ENCODE assay signal across 11 cellular contexts in genomic region chr19:47253467-47253881, GRCh38. TPM values are rescaled to one million over a fixed set of nuclear protein-coding genes. Genes with fewer than 3 reads are reported as not detected.
DNase-seq lines count a peak whose midpoint lies in the region; ATAC-seq and TF ChIP-seq lines count a peak whose summit lies in the region.
"Had no signal": no experiment of that assay in that cellular context is flagged by ENCODE, and none has a peak within 500 bp of the region (broad histone marks: within the 10 kb centered on the region; RNA-seq: fewer than 3 reads in every experiment).

No MANE protein-coding gene starts in this region.

- DNase-seq in H4 (ENCODE audit: low spot score), result peak; percentile 85
- peak; percentile 80 to 99 for DNase-seq in PC-9
- DNase-seq in choroid plexus epithelial cell (ENCODE audit: low read depth), result peak; percentile 89
- no peak for DNase-seq in osteocyte (ENCODE audit: extremely low spot score, unreplicated experiment)
- no peak for DNase-seq in CD8-positive, alpha-beta memory T cell
- no peak for DNase-seq in right cardiac atrium
- DNase-seq in activated T-helper 1 cell treated with anti-CD3 and anti-CD28 coated beads, Interleukin-12 subunit alpha, Interleukin-12 subunit beta, Interleukin-2, Interleukin-4 antibody, amounts not matched to agents 30 ng/mL and 10 ng/mL and 1 ng/mL, durations not matched to agents 14 hours and 24 hours and 36 hours (ENCODE audit: low spot score), result no peak
- DNase-seq: DMS79, head of caudate nucleus, NCI-H526 had no signal

- POLR2A ChIA-PET in PC-9 (lab: Charles Lee; ENCODE audit: unreplicated experiment), result interaction anchor here (0.5 to 0.6 kb wide), 2 partner anchors 20 to 508 kb away, joined by 3 read pairs; no protein-coding TSS in a partner anchor
- POLR2A ChIA-PET in CD8-positive, alpha-beta memory T cell (lab: Charles Lee), result interaction anchor here (1.2 kb wide), 1 partner anchor 10 kb away, joined by 3 read pairs; no protein-coding TSS in a partner anchor

- H2AFZ ChIP-seq in PC-9, result no peak overlapping the region

- H3K4me1 Mint-ChIP-seq in osteocyte (ENCODE audit: unreplicated experiment), result peaks cover 33% of the 10 kb centered on the region
- H3K4me1 Mint-ChIP-seq in CD8-positive, alpha-beta memory T cell, result peaks cover 17 to 26% (median 20%) of the 10 kb centered on the region in 3 donors
- H3K4me1 Mint-ChIP-seq in activated T-helper 1 cell treated with anti-CD3 and anti-CD28 coated beads, Interleukin-12 subunit alpha, Interleukin-12 subunit beta, Interleukin-2, Interleukin-4 antibody, amounts not matched to agents 30 ng/mL and 10 ng/mL and 1 ng/mL, durations not matched to agents 14 hours and 24 hours and 36 hours (ENCODE audit: low read depth), result peaks cover 14% of the 10 kb centered on the region

- no TSS peak for BruUV-seq in PC-9 (replicated peaks; lab: Mats Ljungman, UMichigan)

- H3K4me3 Mint-ChIP-seq in osteocyte (ENCODE audit: unreplicated experiment), result no peak overlapping the region
- H3K4me3 Mint-ChIP-seq in CD8-positive, alpha-beta memory T cell, result peak overlapping the region in 1 of 7 donors; percentile 78
- no peak overlapping the region for H3K4me3 Mint-ChIP-seq in activated T-helper 1 cell treated with anti-CD3 and anti-CD28 coated beads, Interleukin-12 subunit alpha, Interleukin-12 subunit beta, Interleukin-2, Interleukin-4 antibody, amounts not matched to agents 30 ng/mL and 10 ng/mL and 1 ng/mL, durations not matched to agents 14 hours and 24 hours and 36 hours

- H3K27me3 ChIP-seq in PC-9 (ENCODE audit: insufficient read depth, low read depth) (no peaks in the 10 kb centered on the region), right cardiac atrium (ENCODE audit: control insufficient read depth, insufficient read depth) (no peaks in the 10 kb centered on the region)
- H3K27me3 ChIP-seq in CD8-positive, alpha-beta memory T cell (ENCODE audit: insufficient read depth, low read length, poor library complexity, severe bottlenecking), result no peaks in the 10 kb centered on the region

- H3K4me3 ChIP-seq in PC-9 (no peak overlapping the region; the same call in 1 of the 2 replicates), choroid plexus epithelial cell (ENCODE audit: low read depth, low read length) (no peak overlapping the region), right cardiac atrium (ENCODE audit: low read length) (no peak overlapping the region)
- no peak overlapping the region for H3K4me3 ChIP-seq in CD8-positive, alpha-beta memory T cell (ENCODE audit: low read length)

- no peaks in the 10 kb centered on the region for H3K9me3 ChIP-seq in PC-9 (ENCODE audit: insufficient read depth, low read depth)
- H3K9me3 ChIP-seq in CD8-positive, alpha-beta memory T cell (ENCODE audit: low read length), result no peaks in the 10 kb centered on the region
- no peaks in the 10 kb centered on the region for H3K9me3 ChIP-seq in right cardiac atrium (ENCODE audit: control insufficient read depth, low read length)

- no peaks in the 10 kb centered on the region for H3K9me3 Mint-ChIP-seq in osteocyte (ENCODE audit: unreplicated experiment)
- no peaks in the 10 kb centered on the region for H3K9me3 Mint-ChIP-seq in CD8-positive, alpha-beta memory T cell
- H3K9me3 Mint-ChIP-seq in activated T-helper 1 cell treated with anti-CD3 and anti-CD28 coated beads, Interleukin-12 subunit alpha, Interleukin-12 subunit beta, Interleukin-2, Interleukin-4 antibody, amounts not matched to agents 30 ng/mL and 10 ng/mL and 1 ng/mL, durations not matched to agents 14 hours and 24 hours and 36 hours, result no peaks in the 10 kb centered on the region

- peaks cover 43% of the 10 kb centered on the region for H3K4me1 ChIP-seq in PC-9 (replicated peaks; ENCODE audit: insufficient read depth)
- peaks cover 17% of the 10 kb centered on the region for H3K4me1 ChIP-seq in CD8-positive, alpha-beta memory T cell (ENCODE audit: insufficient read depth, low read length)
- H3K4me1 ChIP-seq in right cardiac atrium (ENCODE audit: control insufficient read depth, insufficient read depth, low read length), result peaks cover 4% of the 10 kb centered on the region

- TF ChIP-seq CTCF in PC-9 (conservative IDR thresholded peaks at IDR 0.05), result no peak
- no peak for TF ChIP-seq CTCF in choroid plexus epithelial cell (conservative IDR thresholded peaks at IDR 0.05; ENCODE audit: low read depth, low read length)
- TF ChIP-seq CTCF in osteocyte (IDR thresholded peaks at IDR 0.05), result no peak

- 0 out of 2 replicates have a peak, but pooled peaks cover 1% of the 10 kb centered on the region for H4K20me1 ChIP-seq in PC-9 (ENCODE audit: insufficient read depth)

- WGBS in right cardiac atrium, result 71% methylated on average over 3 of the region's 3 CpGs

- intact Hi-C loops in PC-9 (cut with micrococcal nuclease; ENCODE audit: unreplicated experiment), result loop anchor here (1.0 kb wide), 1 partner anchor 26 kb away; no protein-coding TSS in a partner anchor
- intact Hi-C loops in right cardiac atrium (cut with DNase I), result no loop called here
- intact Hi-C loops in activated T-helper 1 cell treated with anti-CD3 and anti-CD28 coated beads, Interleukin-12 subunit alpha, Interleukin-12 subunit beta, Interleukin-2, Interleukin-4 antibody, amounts not matched to agents 30 ng/mL and 10 ng/mL and 1 ng/mL, durations not matched to agents 14 hours and 24 hours and 36 hours (cut with micrococcal nuclease), result no loop called here

- peaks cover 61% of the 10 kb centered on the region for H3F3A ChIP-seq in PC-9 (ENCODE audit: insufficient read depth, low read depth)

- H3K79me2 ChIP-seq in PC-9 (ENCODE audit: low read depth), result peaks cover 22% of the 10 kb centered on the region

- H3K27me3 Mint-ChIP-seq in osteocyte (ENCODE audit: unreplicated experiment), result no peaks in the 10 kb centered on the region
- peaks cover 0 to 1% of the 10 kb centered on the region in 2 donors for H3K27me3 Mint-ChIP-seq in CD8-positive, alpha-beta memory T cell
- H3K27me3 Mint-ChIP-seq in activated T-helper 1 cell treated with anti-CD3 and anti-CD28 coated beads, Interleukin-12 subunit alpha, Interleukin-12 subunit beta, Interleukin-2, Interleukin-4 antibody, amounts not matched to agents 30 ng/mL and 10 ng/mL and 1 ng/mL, durations not matched to agents 14 hours and 24 hours and 36 hours (ENCODE audit: insufficient read depth), result peaks cover 2% of the 10 kb centered on the region

- CTCF ChIA-PET in PC-9 (lab: Charles Lee), result interaction anchor here (0.6 to 1.1 kb wide), 4 partner anchors 9 to 488 kb away, joined by 3 to 18 read pairs (median 8); no protein-coding TSS in a partner anchor
- CTCF ChIA-PET in CD8-positive, alpha-beta memory T cell (lab: Charles Lee), result interaction anchor here (0.7 to 2.9 kb wide), 3 partner anchors 9 to 104 kb away, joined by 3 to 24 read pairs (median 3); no protein-coding TSS in a partner anchor

- ATAC-seq in right cardiac atrium, result no peak
- ATAC-seq in HG03139 (IDR thresholded peaks at IDR 0.05; ENCODE audit: unreplicated experiment), result no peak

- H3K9me2 ChIP-seq in PC-9 (ENCODE audit: insufficient read depth), result no peaks in the 10 kb centered on the region

- H3K27ac ChIP-seq in PC-9, result peak overlapping the region; percentile 97
- H3K27ac ChIP-seq in CD8-positive, alpha-beta memory T cell (ENCODE audit: low read depth, low read length), result no peak overlapping the region
- no peak overlapping the region for H3K27ac ChIP-seq in right cardiac atrium (ENCODE audit: low read length)

- H3K27ac Mint-ChIP-seq in osteocyte (ENCODE audit: unreplicated experiment), result peak overlapping the region; percentile 27
- H3K27ac Mint-ChIP-seq in CD8-positive, alpha-beta memory T cell, result peak overlapping the region in 3 of 8 donors; percentile 11 to 94 (median 32)
- H3K27ac Mint-ChIP-seq in activated T-helper 1 cell treated with anti-CD3 and anti-CD28 coated beads, Interleukin-12 subunit alpha, Interleukin-12 subunit beta, Interleukin-2, Interleukin-4 antibody, amounts not matched to agents 30 ng/mL and 10 ng/mL and 1 ng/mL, durations not matched to agents 14 hours and 24 hours and 36 hours, result no peak overlapping the region

- peaks cover 4% of the 10 kb centered on the region for H3K36me3 Mint-ChIP-seq in osteocyte (ENCODE audit: unreplicated experiment)
- H3K36me3 Mint-ChIP-seq in CD8-positive, alpha-beta memory T cell, result peaks cover 0 to 16% (median 3%) of the 10 kb centered on the region in 3 donors
- peaks cover 7% of the 10 kb centered on the region for H3K36me3 Mint-ChIP-seq in activated T-helper 1 cell treated with anti-CD3 and anti-CD28 coated beads, Interleukin-12 subunit alpha, Interleukin-12 subunit beta, Interleukin-2, Interleukin-4 antibody, amounts not matched to agents 30 ng/mL and 10 ng/mL and 1 ng/mL, durations not matched to agents 14 hours and 24 hours and 36 hours (ENCODE audit: low read depth)

- no peaks in the 10 kb centered on the region for H3K36me3 ChIP-seq in PC-9 (ENCODE audit: low read depth)
- H3K36me3 ChIP-seq in CD8-positive, alpha-beta memory T cell (ENCODE audit: insufficient read depth, low read length), result peaks cover 2% of the 10 kb centered on the region

- peak overlapping the region; percentile 66 for H3K4me2 ChIP-seq in PC-9

RNA-seq across cellular contexts. Expression of gene CCDC9, which starts 2.9 kb away (rescaled TPM):
- total RNA-seq in H4 (2014; rRNA removed; shearing (Covaris generic)), result 3.4 and 3.6 TPM in 2 replicates
- total RNA-seq in PC-9 (2021) (34.7 and 37.0 TPM in 2 replicates), osteocyte (34.6 and 35.1 TPM in 2 replicates), right cardiac atrium (10 to 100 TPM; 18.1 to 27.5 (median 22.4) TPM)
- 10 to 100 TPM; 20.4 to 23.1 TPM for total RNA-seq in CD8-positive, alpha-beta memory T cell
- 9.4 TPM for polyA plus RNA-seq in CD8-positive, alpha-beta memory T cell
- 27.8 TPM for polyA plus RNA-seq in right cardiac atrium
- 36.6 and 39.2 TPM in 2 replicates for total RNA-seq in activated T-helper 1 cell treated with anti-CD3 and anti-CD28 coated beads, Interleukin-12 subunit alpha, Interleukin-12 subunit beta, Interleukin-2, Interleukin-4 antibody, amounts not matched to agents 30 ng/mL and 10 ng/mL and 1 ng/mL, durations not matched to agents 14 hours and 24 hours and 36 hours

RNA-seq across cellular contexts. Expression of gene INAFM1, which starts 21.2 kb away (rescaled TPM):
- 5.7 and 7.2 TPM in 2 replicates for total RNA-seq in H4 (2014; rRNA removed; shearing (Covaris generic))
- total RNA-seq in PC-9 (2021) (13.5 and 21.3 TPM in 2 replicates), osteocyte (16.7 and 17.4 TPM in 2 replicates), right cardiac atrium (10 to 100 TPM; 13.3 to 16.9 (median 15.0) TPM)
- total RNA-seq in CD8-positive, alpha-beta memory T cell, result 1 to 10 TPM; 7.3 to 9.3 TPM
- 2.3 TPM for polyA plus RNA-seq in CD8-positive, alpha-beta memory T cell
- 7.0 TPM for polyA plus RNA-seq in right cardiac atrium
- 9.3 and 10.2 TPM in 2 replicates for total RNA-seq in activated T-helper 1 cell treated with anti-CD3 and anti-CD28 coated beads, Interleukin-12 subunit alpha, Interleukin-12 subunit beta, Interleukin-2, Interleukin-4 antibody, amounts not matched to agents 30 ng/mL and 10 ng/mL and 1 ng/mL, durations not matched to agents 14 hours and 24 hours and 36 hours

RNA-seq across cellular contexts. Expression of gene BBC3, which starts 22.5 kb away (rescaled TPM):
- total RNA-seq in H4 (2014; rRNA removed; shearing (Covaris generic)), result 3.3 and 3.7 TPM in 2 replicates
- 18.3 and 18.8 TPM in 2 replicates for total RNA-seq in PC-9 (2021)
- total RNA-seq in osteocyte, result 27.9 and 34.3 TPM in 2 replicates
- total RNA-seq in CD8-positive, alpha-beta memory T cell, result 10 to 100 TPM; 19.8 to 20.1 TPM
- polyA plus RNA-seq in CD8-positive, alpha-beta memory T cell, result 8.3 TPM
- total RNA-seq in right cardiac atrium, result 1 to 10 TPM; 2.1 to 4.3 (median 4.0) TPM
- 3.4 TPM for polyA plus RNA-seq in right cardiac atrium
- total RNA-seq in activated T-helper 1 cell treated with anti-CD3 and anti-CD28 coated beads, Interleukin-12 subunit alpha, Interleukin-12 subunit beta, Interleukin-2, Interleukin-4 antibody, amounts not matched to agents 30 ng/mL and 10 ng/mL and 1 ng/mL, durations not matched to agents 14 hours and 24 hours and 36 hours, result 13.8 and 15.4 TPM in 2 replicates

RNA-seq across cellular contexts. Expression of gene C5AR1, which starts 56.2 kb away (rescaled TPM):
- 0.04 TPM in 1 of 2 replicates, not detected in the other for total RNA-seq in H4 (2014; rRNA removed; shearing (Covaris generic))
- 8.5 and 10.8 TPM in 2 replicates for total RNA-seq in PC-9 (2021)
- 0.48 and 0.65 TPM in 2 replicates for total RNA-seq in osteocyte
- 1 to 10 TPM; 1.3 to 1.8 TPM for total RNA-seq in CD8-positive, alpha-beta memory T cell
- not detected for polyA plus RNA-seq in CD8-positive, alpha-beta memory T cell
- total RNA-seq in right cardiac atrium, result 10 to 100 TPM in 1 of 4 donors, 1 to 10 TPM in 3; 5.9 to 11.7 (median 6.9) TPM
- 2.3 TPM for polyA plus RNA-seq in right cardiac atrium
- 1.4 and 1.5 TPM in 2 replicates for total RNA-seq in activated T-helper 1 cell treated with anti-CD3 and anti-CD28 coated beads, Interleukin-12 subunit alpha, Interleukin-12 subunit beta, Interleukin-2, Interleukin-4 antibody, amounts not matched to agents 30 ng/mL and 10 ng/mL and 1 ng/mL, durations not matched to agents 14 hours and 24 hours and 36 hours

Comparison
In these comparisons a context has a peak if more than half of its experiments do, and no peak if none do; other contexts are left out.
1. DNase-seq: peak in H4 (single experiment), PC-9 (2 of 2) and choroid plexus epithelial cell (single experiment); none in osteocyte (single experiment), CD8-positive, alpha-beta memory T cell (0 of 5), right cardiac atrium (0 of 3) and activated T-helper 1 cell treated with anti-CD3 and anti-CD28 coated beads, Interleukin-12 subunit alpha, Interleukin-12 subunit beta, Interleukin-2, Interleukin-4 antibody, amounts not matched to agents 30 ng/mL and 10 ng/mL and 1 ng/mL, durations not matched to agents 14 hours and 24 hours and 36 hours (single experiment).